In the genomic region with DNA sequence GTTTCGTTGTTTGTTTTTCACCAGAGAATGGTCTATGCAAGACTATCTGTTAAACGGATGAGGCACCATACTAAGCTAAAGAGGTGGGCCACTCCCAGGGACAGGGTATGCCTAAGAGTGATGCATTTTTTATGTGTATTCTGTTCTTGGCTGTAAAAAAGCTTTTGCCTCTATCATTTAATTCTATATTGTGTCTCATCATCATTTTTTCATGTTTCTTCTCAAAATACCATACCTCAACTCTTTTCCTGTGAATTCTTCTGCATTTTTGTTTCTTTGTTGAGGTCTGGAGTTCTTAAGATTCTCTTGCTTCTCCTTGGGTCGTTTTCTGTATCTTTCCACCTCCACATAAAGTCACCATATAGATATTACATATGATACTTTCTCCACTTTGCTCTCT, we compare ENCODE assay signal across 11 cellular contexts.
"Had no signal": no experiment of that assay in that cellular context is flagged by ENCODE, and none has a peak within 500 bp of the region (broad histone marks: within the 10 kb centered on the region; RNA-seq: fewer than 3 reads in every experiment).

No MANE protein-coding gene starts in this region.

- H3K36me3 ChIP-seq: HAP-1 had no signal

- H3K4me2 ChIP-seq: GM23338, KMS-11 had no signal

- H3K9ac ChIP-seq: KMS-11 had no signal

- H2AFZ ChIP-seq: GM23338 had no signal

- H3K4me3 ChIP-seq: GM23338, HAP-1 had no signal

- DNase-seq: H7, HFFc6, IMR-90, Karpas-422, KBM-7 had no signal

- H3K27ac ChIP-seq: HL-60, KMS-11 had no signal

- FAIRE-seq: H1 had no signal

- ATAC-seq: GM23338, HCT116 had no signal

- H3K9me3 ChIP-seq: HAP-1 had no signal
